2 cellular contexts compared by ENCODE assay signal in genomic region chr10:124468624-124469023, GRCh38.
TF ChIP-seq lines count a peak whose summit lies in the region.

No MANE protein-coding gene starts in this region.

TF ChIP-seq in IMR-90, 13 proteins besides CTCF, POLR2A, EP300 and RAD21:
- TF ChIP-seq CEBPB (IDR thresholded peaks at IDR 0.05; ENCODE audit: low read depth, low read length), result no peak
- no peak for TF ChIP-seq SMC3 (IDR thresholded peaks at IDR 0.05; ENCODE audit: low read depth, low read length)
- TF ChIP-seq MAFK (IDR thresholded peaks at IDR 0.05; ENCODE audit: low read depth, low read length), result no peak
- TF ChIP-seq FOS (IDR thresholded peaks at IDR 0.05; ENCODE audit: low read depth, low read length), result no peak
- TF ChIP-seq CHD1 (IDR thresholded peaks at IDR 0.05; ENCODE audit: low read depth, low read length), result no peak
- no peak for TF ChIP-seq MXI1 (IDR thresholded peaks at IDR 0.05; ENCODE audit: borderline replicate concordance, low read depth, low read length)
- TF ChIP-seq, protein P1, sequence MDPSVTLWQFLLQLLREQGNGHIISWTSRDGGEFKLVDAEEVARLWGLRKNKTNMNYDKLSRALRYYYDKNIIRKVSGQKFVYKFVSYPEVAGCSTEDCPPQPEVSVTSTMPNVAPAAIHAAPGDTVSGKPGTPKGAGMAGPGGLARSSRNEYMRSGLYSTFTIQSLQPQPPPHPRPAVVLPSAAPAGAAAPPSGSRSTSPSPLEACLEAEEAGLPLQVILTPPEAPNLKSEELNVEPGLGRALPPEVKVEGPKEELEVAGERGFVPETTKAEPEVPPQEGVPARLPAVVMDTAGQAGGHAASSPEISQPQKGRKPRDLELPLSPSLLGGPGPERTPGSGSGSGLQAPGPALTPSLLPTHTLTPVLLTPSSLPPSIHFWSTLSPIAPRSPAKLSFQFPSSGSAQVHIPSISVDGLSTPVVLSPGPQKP (IDR thresholded peaks at IDR 0.05; ENCODE audit: borderline replicate concordance, low read depth, low read length), result no peak
- TF ChIP-seq, protein P2, sequence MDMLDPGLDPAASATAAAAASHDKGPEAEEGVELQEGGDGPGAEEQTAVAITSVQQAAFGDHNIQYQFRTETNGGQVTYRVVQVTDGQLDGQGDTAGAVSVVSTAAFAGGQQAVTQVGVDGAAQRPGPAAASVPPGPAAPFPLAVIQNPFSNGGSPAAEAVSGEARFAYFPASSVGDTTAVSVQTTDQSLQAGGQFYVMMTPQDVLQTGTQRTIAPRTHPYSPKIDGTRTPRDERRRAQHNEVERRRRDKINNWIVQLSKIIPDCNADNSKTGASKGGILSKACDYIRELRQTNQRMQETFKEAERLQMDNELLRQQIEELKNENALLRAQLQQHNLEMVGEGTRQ (IDR thresholded peaks at IDR 0.05; ENCODE audit: low read depth, low read length), result no peak
- no peak for TF ChIP-seq RFX5 (IDR thresholded peaks at IDR 0.05; ENCODE audit: low read depth, low read length)
- no peak for TF ChIP-seq MAZ (IDR thresholded peaks at IDR 0.05; ENCODE audit: borderline replicate concordance, low read depth, low read length)
- TF ChIP-seq RCOR1 (IDR thresholded peaks at IDR 0.05; ENCODE audit: insufficient replicate concordance, low read length), result no peak
- no peak for TF ChIP-seq BHLHE40 (IDR thresholded peaks at IDR 0.05; ENCODE audit: low read depth, low read length)
- TF ChIP-seq NFE2L2 (IDR thresholded peaks at IDR 0.05; ENCODE audit: low read depth, low read length), result no peak

TF ChIP-seq in HepG2, 621 proteins besides CTCF, POLR2A, EP300 and RAD21:
- TF ChIP-seq HNF4A (CRISPR knock-in tag; IDR thresholded peaks at IDR 0.05), result no peak
- TF ChIP-seq HIVEP1 (CRISPR knock-in tag; IDR thresholded peaks at IDR 0.05), result 0 out of 2 replicates have a peak, but pooled peaks have one; percentile 27
- no peak for TF ChIP-seq XBP1 (CRISPR knock-in tag; IDR thresholded peaks at IDR 0.05)
- TF ChIP-seq DDIT3 (CRISPR knock-in tag; IDR thresholded peaks at IDR 0.05), result no peak
- no peak for TF ChIP-seq CCDC6 (CRISPR knock-in tag; IDR thresholded peaks at IDR 0.05)
- TF ChIP-seq RAD51 (IDR thresholded peaks at IDR 0.05; ENCODE audit: borderline replicate concordance), result no peak
- no peak for TF ChIP-seq LBX2 (CRISPR knock-in tag; IDR thresholded peaks at IDR 0.05; ENCODE audit: borderline replicate concordance)
- no peak for TF ChIP-seq ZNF3 (CRISPR knock-in tag; IDR thresholded peaks at IDR 0.05)
- no peak for TF ChIP-seq ATF7-NPFF (CRISPR knock-in tag; IDR thresholded peaks at IDR 0.05; ENCODE audit: low read depth)
- TF ChIP-seq SP1 (IDR thresholded peaks at IDR 0.05), result no peak
- no peak for TF ChIP-seq SP1 (CRISPR knock-in tag; IDR thresholded peaks at IDR 0.05)
- no peak for TF ChIP-seq PHB2 (IDR thresholded peaks at IDR 0.05; ENCODE audit: partially characterized antibody)
- TF ChIP-seq E2F5 (CRISPR knock-in tag; conservative IDR thresholded peaks at IDR 0.05), result no peak
- no peak for TF ChIP-seq SRSF9 (IDR thresholded peaks at IDR 0.05; ENCODE audit: borderline replicate concordance, insufficient read depth, low read depth, low read length, poor library complexity, severe bottlenecking)
- peak; percentile 37 for TF ChIP-seq SRSF1 (optimal IDR thresholded peaks at IDR 0.05; ENCODE audit: low read depth, low read length)
- no peak for TF ChIP-seq NFIB (CRISPR knock-in tag; IDR thresholded peaks at IDR 0.05; ENCODE audit: borderline replicate concordance)
- no peak for TF ChIP-seq ZNF326 (CRISPR knock-in tag; IDR thresholded peaks at IDR 0.05; ENCODE audit: borderline replicate concordance)
- TF ChIP-seq PAXIP1 (CRISPR knock-in tag; conservative IDR thresholded peaks at IDR 0.05), result no peak
- peak; percentile 41; the same call in 1 of the 2 replicates for TF ChIP-seq ZNF7 (CRISPR knock-in tag; IDR thresholded peaks at IDR 0.05)
- TF ChIP-seq ZNF687 (CRISPR knock-in tag; IDR thresholded peaks at IDR 0.05), result peak; percentile 24; the same call in 1 of the 2 replicates
- no peak for TF ChIP-seq JARID2 (CRISPR knock-in tag; IDR thresholded peaks at IDR 0.05; ENCODE audit: insufficient replicate concordance)
- TF ChIP-seq CBX2 (IDR thresholded peaks at IDR 0.05; ENCODE audit: low read depth, low read length), result no peak
- no peak for TF ChIP-seq CBX2 (CRISPR knock-in tag; IDR thresholded peaks at IDR 0.05; ENCODE audit: low read depth)
- no peak for TF ChIP-seq MEIS1 (CRISPR knock-in tag; IDR thresholded peaks at IDR 0.05; ENCODE audit: borderline replicate concordance)
- TF ChIP-seq ZNF557 (CRISPR knock-in tag; IDR thresholded peaks at IDR 0.05), result no peak
- TF ChIP-seq PATZ1 (CRISPR knock-in tag; IDR thresholded peaks at IDR 0.05), result no peak
- TF ChIP-seq ZMAT3 (CRISPR knock-in tag; conservative IDR thresholded peaks at IDR 0.05), result no peak
- no peak for TF ChIP-seq ZSCAN21 (CRISPR knock-in tag; IDR thresholded peaks at IDR 0.05; ENCODE audit: borderline replicate concordance)
- no peak for TF ChIP-seq MLX (CRISPR knock-in tag; IDR thresholded peaks at IDR 0.05)
- no peak for TF ChIP-seq REL (CRISPR knock-in tag; conservative IDR thresholded peaks at IDR 0.05)
TF ChIP-seq in HepG2: peak in this region for 4.
